ENCODE assay signal across 2 cellular contexts in the genomic region with DNA sequence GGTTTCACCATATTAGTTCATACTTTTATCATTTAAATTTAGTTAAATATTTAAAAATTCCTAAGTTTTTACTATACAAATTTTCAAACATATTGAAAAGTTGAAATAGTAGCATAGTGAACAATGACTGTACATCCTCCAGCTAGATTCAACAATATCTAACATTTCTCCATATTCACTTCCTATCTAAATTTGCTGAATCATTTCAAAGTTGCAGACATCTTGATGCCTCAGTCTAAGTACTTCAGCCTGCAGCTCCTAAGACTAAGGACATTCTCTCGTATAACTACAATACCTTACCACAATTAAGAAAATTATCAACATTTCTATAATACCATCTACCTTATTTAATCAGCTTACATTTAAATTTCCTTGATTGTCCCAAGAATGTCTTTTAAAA.
TF ChIP-seq lines count a peak whose summit lies in the region.

No MANE protein-coding gene starts in this region.

TF ChIP-seq in IMR-90, 13 proteins besides CTCF, POLR2A, EP300 and RAD21 (continued from another document):
- TF ChIP-seq MAZ (IDR thresholded peaks at IDR 0.05; ENCODE audit: borderline replicate concordance, low read depth, low read length) (no peak), FOS (IDR thresholded peaks at IDR 0.05; ENCODE audit: low read depth, low read length) (no peak), NFE2L2 (IDR thresholded peaks at IDR 0.05; ENCODE audit: low read depth, low read length) (peak; percentile 58; the same call in 1 of the 2 replicates), ELK1 (IDR thresholded peaks at IDR 0.05; ENCODE audit: borderline replicate concordance, low read depth, low read length) (no peak)

TF ChIP-seq in H1, 55 proteins besides CTCF, POLR2A, EP300 and RAD21:
- TF ChIP-seq, protein P1, sequence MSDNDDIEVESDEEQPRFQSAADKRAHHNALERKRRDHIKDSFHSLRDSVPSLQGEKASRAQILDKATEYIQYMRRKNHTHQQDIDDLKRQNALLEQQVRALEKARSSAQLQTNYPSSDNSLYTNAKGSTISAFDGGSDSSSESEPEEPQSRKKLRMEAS (IDR thresholded peaks at IDR 0.05), result no peak
- TF ChIP-seq FOSL1 (IDR thresholded peaks at IDR 0.05; ENCODE audit: insufficient read depth, low read depth, low read length), result no peak
- no peak for TF ChIP-seq SIRT6 (IDR thresholded peaks at IDR 0.05; ENCODE audit: low read length)
- no peak for TF ChIP-seq RBBP5 (IDR thresholded peaks at IDR 0.05; ENCODE audit: borderline replicate concordance, low read depth, low read length)
- no peak for TF ChIP-seq JUN (IDR thresholded peaks at IDR 0.05; ENCODE audit: low read depth, low read length)
- TF ChIP-seq ASH2L (IDR thresholded peaks at IDR 0.05; ENCODE audit: low read length), result no peak
- TF ChIP-seq ZNF274 (IDR thresholded peaks at IDR 0.05; ENCODE audit: borderline replicate concordance, extremely low read depth, low read length), result no peak
- no peak for TF ChIP-seq EZH2 (IDR thresholded peaks at IDR 0.05; ENCODE audit: low read depth, low read length, severe bottlenecking)
- no peak for TF ChIP-seq RFX5 (IDR thresholded peaks at IDR 0.05; ENCODE audit: borderline replicate concordance, low read depth, low read length)
- no peak for TF ChIP-seq SP1 (IDR thresholded peaks at IDR 0.05; ENCODE audit: low read depth, low read length)
- no peak for TF ChIP-seq SP2 (IDR thresholded peaks at IDR 0.05; ENCODE audit: low read length)
- no peak for TF ChIP-seq HDAC2 (IDR thresholded peaks at IDR 0.05; ENCODE audit: borderline replicate concordance in 1 of 2, low read depth in 2 of 2, low read length in 2 of 2)
- TF ChIP-seq HDAC6 (IDR thresholded peaks at IDR 0.05; ENCODE audit: low read depth, low read length), result no peak
- no peak for TF ChIP-seq TBP (IDR thresholded peaks at IDR 0.05; ENCODE audit: low read depth, low read length)
- TF ChIP-seq SRF (IDR thresholded peaks at IDR 0.05; ENCODE audit: low read depth, low read length), result no peak
- no peak for TF ChIP-seq BCL11A (IDR thresholded peaks at IDR 0.05; ENCODE audit: low read depth in 2 of 2, low read length in 2 of 2)
- no peak for TF ChIP-seq GABPA (IDR thresholded peaks at IDR 0.05; ENCODE audit: borderline replicate concordance, insufficient read depth, low read length)
